Comparison of ENCODE assay signal across 22 cellular contexts in genomic region chr1:201230676-201231075, GRCh38. TPM values are rescaled to one million over a fixed set of nuclear protein-coding genes. Genes with fewer than 3 reads are reported as not detected.
"Had no signal": no experiment of that assay in that cellular context is flagged by ENCODE, and none has a peak within 500 bp of the region (broad histone marks: within the 10 kb centered on the region; RNA-seq: fewer than 3 reads in every experiment).

No MANE protein-coding gene starts in this region.

- H3K27ac ChIP-seq: body of pancreas, KMS-11 had no signal

- DNase-seq: activated CD4-positive, alpha-beta T cell treated with anti-CD3 and anti-CD28 coated beads for 48 hours; activated CD4-positive, alpha-beta T cell treated with anti-CD3 and anti-CD28 coated beads, Interleukin-2, amount 50 U/mL, for 4 hours; activated CD4-positive, CD25-positive, alpha-beta regulatory T cell treated with anti-CD3 and anti-CD28 coated beads, Interleukin-2, amount 50 U/mL, for 72 hours; activated effector memory CD4-positive, alpha-beta T cell treated with Interleukin-2 at 50 U/mL for 16 hours; activated naive CD4-positive, alpha-beta T cell; activated T-cell treated with anti-CD3 and anti-CD28 coated beads, Interleukin-2, amount 50 U/mL, for 24 hours; aorta; body of pancreas; central memory CD4-positive, alpha-beta T cell; MM.1S; NCI-H1105; NCI-H1436; NCI-H1694 treated with DMSO at 0.1 percent for 48 hours; NCI-H2029 treated with DMSO at 0.1 percent for 48 hours; NCI-H510A treated with DMSO at 0.1 percent for 48 hours; NCI-H69; NK-92 treated with Interleukin-12 subunit alpha and Interleukin-12 subunit beta, amount 100 ng/mL, for 24 hours; SHP77 treated with DMSO at 0.1 percent for 48 hours had no signal

- H3K27me3 ChIP-seq: body of pancreas had no signal

- ATAC-seq: body of pancreas, WTC11 had no signal

- H3K4me3 ChIP-seq: body of pancreas had no signal

- H3K9me3 ChIP-seq: body of pancreas had no signal

- H3K4me1 ChIP-seq: body of pancreas had no signal

RNA-seq across cellular contexts. Expression of gene IGFN1, which starts 40.1 kb away (rescaled TPM):
- total RNA-seq: activated T-helper 1 cell treated with anti-CD3 and anti-CD28 coated beads, Interleukin-12 subunit alpha, Interleukin-12 subunit beta, Interleukin-2, Interleukin-4 antibody, amounts not matched to agents 30 ng/mL and 10 ng/mL and 1 ng/mL, durations not matched to agents 14 hours and 24 hours and 36 hours had no signal

RNA-seq across cellular contexts. Expression of gene PKP1, which starts 52.6 kb away (rescaled TPM):
- total RNA-seq: activated T-helper 1 cell treated with anti-CD3 and anti-CD28 coated beads, Interleukin-12 subunit alpha, Interleukin-12 subunit beta, Interleukin-2, Interleukin-4 antibody, amounts not matched to agents 30 ng/mL and 10 ng/mL and 1 ng/mL, durations not matched to agents 14 hours and 24 hours and 36 hours; SK-MEL-5 had no signal
